Comparison of ENCODE assay signal across 1 cellular context in the genomic region with DNA sequence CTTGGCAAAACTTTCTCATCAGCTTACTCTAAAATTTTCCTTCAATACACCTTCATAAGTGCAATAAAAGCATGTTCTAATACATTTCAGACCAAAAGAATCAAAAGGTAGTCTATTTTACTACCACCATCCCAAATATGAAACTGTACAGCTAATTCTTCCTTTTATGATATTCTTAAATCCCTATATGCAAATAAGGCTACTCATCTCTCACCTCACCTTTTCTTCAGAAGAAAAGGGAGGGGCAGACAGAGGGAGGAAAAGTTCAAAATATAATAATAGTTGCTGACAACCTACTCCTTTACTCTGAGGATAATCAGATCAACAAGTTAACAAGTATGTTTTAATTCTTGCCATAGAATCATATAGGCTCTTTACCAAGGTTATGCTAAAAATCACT.
TF ChIP-seq lines count a peak whose summit lies in the region.

No MANE protein-coding gene starts in this region.

TF ChIP-seq in SK-N-SH treated with all-trans-retinoic acid at 6 μM for 48 hours, 23 proteins besides CTCF, POLR2A, EP300 and RAD21 (continued from another document):
- TF ChIP-seq SNAI2 (CRISPR knock-in tag; IDR thresholded peaks at IDR 0.05) (no peak), GLIS3 (CRISPR knock-in tag; IDR thresholded peaks at IDR 0.05) (no peak), RARB (CRISPR knock-in tag; IDR thresholded peaks at IDR 0.05) (no peak), ARNTL (CRISPR knock-in tag; IDR thresholded peaks at IDR 0.05; ENCODE audit: borderline replicate concordance, low read depth) (no peak)
- TF ChIP-seq, protein P1, sequence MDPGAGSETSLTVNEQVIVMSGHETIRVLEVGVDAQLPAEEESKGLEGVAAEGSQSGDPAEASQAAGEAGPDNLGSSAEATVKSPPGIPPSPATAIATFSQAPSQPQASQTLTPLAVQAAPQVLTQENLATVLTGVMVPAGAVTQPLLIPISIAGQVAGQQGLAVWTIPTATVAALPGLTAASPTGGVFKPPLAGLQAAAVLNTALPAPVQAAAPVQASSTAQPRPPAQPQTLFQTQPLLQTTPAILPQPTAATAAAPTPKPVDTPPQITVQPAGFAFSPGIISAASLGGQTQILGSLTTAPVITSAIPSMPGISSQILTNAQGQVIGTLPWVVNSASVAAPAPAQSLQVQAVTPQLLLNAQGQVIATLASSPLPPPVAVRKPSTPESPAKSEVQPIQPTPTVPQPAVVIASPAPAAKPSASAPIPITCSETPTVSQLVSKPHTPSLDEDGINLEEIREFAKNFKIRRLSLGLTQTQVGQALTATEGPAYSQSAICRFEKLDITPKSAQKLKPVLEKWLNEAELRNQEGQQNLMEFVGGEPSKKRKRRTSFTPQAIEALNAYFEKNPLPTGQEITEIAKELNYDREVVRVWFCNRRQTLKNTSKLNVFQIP (CRISPR knock-in tag; IDR thresholded peaks at IDR 0.05; ENCODE audit: borderline replicate concordance, low read depth) = no peak
- TF ChIP-seq, protein P2, sequence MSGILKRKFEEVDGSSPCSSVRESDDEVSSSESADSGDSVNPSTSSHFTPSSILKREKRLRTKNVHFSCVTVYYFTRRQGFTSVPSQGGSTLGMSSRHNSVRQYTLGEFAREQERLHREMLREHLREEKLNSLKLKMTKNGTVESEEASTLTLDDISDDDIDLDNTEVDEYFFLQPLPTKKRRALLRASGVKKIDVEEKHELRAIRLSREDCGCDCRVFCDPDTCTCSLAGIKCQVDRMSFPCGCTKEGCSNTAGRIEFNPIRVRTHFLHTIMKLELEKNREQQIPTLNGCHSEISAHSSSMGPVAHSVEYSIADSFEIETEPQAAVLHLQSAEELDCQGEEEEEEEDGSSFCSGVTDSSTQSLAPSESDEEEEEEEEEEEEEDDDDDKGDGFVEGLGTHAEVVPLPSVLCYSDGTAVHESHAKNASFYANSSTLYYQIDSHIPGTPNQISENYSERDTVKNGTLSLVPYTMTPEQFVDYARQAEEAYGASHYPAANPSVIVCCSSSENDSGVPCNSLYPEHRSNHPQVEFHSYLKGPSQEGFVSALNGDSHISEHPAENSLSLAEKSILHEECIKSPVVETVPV (CRISPR knock-in tag; IDR thresholded peaks at IDR 0.05) = no peak
